In the genomic region with DNA sequence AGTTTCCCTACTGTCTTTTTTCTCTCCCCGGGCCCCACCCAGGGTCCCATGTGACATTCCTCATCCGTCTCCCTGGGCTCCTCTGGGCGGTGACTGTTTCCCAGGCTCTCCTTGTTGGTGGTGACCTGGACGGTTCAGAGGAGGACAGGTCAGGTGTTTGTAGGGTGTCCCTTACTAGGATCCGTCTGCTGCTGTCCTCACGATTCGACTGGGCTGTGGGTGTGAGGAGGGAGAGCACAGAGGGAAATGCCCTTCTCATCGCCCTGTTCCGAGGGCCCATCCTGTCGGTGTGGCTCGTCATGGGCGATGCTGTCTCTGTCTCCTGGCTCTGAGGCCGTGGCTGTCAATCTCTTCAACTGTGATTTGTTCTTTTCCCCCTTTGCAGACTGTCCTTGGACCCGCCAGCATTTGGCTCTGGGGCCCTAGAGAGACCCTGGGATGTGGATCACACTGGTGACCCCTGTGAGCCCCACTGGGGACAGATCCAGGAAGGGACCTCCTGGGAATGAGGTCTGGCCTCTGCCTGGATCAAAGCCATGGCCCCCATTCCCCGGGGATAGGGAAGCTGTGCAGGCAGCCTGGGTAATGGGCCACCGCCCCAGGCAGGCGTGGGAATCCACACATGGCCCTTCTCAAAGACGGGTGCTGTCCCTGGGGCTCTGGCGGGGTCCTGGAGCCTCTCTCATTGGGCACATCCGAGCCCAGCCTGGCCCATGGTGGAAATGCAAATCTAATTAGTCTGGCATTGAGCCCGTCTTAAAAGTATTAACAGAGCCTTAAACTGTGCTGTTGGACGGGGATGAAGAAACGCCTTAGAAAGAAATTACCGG, we compare ENCODE assay signal across 1 cellular context.
TF ChIP-seq lines count a peak whose summit lies in the region.

No MANE protein-coding gene starts in this region.

TF ChIP-seq in H1, 55 proteins besides CTCF, POLR2A, EP300 and RAD21:
- TF ChIP-seq CHD1 (IDR thresholded peaks at IDR 0.05; ENCODE audit: low read depth, low read length), result no peak
- no peak for TF ChIP-seq YY1 (IDR thresholded peaks at IDR 0.05; ENCODE audit: low read depth, low read length)
- TF ChIP-seq, protein P1, sequence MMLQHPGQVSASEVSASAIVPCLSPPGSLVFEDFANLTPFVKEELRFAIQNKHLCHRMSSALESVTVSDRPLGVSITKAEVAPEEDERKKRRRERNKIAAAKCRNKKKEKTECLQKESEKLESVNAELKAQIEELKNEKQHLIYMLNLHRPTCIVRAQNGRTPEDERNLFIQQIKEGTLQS (IDR thresholded peaks at IDR 0.05; ENCODE audit: insufficient read depth, low read depth, low read length), result no peak
- TF ChIP-seq CBX8 (IDR thresholded peaks at IDR 0.05; ENCODE audit: borderline replicate concordance, low read depth, low read length), result no peak
- TF ChIP-seq FOSL1 (IDR thresholded peaks at IDR 0.05; ENCODE audit: insufficient read depth, low read depth, low read length), result no peak
- no peak for TF ChIP-seq SIX5 (IDR thresholded peaks at IDR 0.05; ENCODE audit: low read depth, low read length)
- no peak for TF ChIP-seq EZH2 (IDR thresholded peaks at IDR 0.05; ENCODE audit: low read depth, low read length, severe bottlenecking)
- TF ChIP-seq KDM1A (IDR thresholded peaks at IDR 0.05; ENCODE audit: borderline replicate concordance, low read length), result no peak
- TF ChIP-seq KDM5A (IDR thresholded peaks at IDR 0.05; ENCODE audit: low read length), result no peak
- no peak for TF ChIP-seq POLR2AphosphoS5 (IDR thresholded peaks at IDR 0.05; ENCODE audit: low read depth, low read length)
- no peak for TF ChIP-seq SP1 (IDR thresholded peaks at IDR 0.05; ENCODE audit: low read depth, low read length)
- no peak for TF ChIP-seq SRF (IDR thresholded peaks at IDR 0.05; ENCODE audit: low read depth, low read length)
- no peak for TF ChIP-seq BRCA1 (IDR thresholded peaks at IDR 0.05; ENCODE audit: low read depth, low read length)
- no peak for TF ChIP-seq SUZ12 (IDR thresholded peaks at IDR 0.05; ENCODE audit: low read length)
- no peak for TF ChIP-seq TAF7 (optimal IDR thresholded peaks at IDR 0.05; ENCODE audit: borderline replicate concordance, low read depth, low read length)
- no peak for TF ChIP-seq TAF1 (IDR thresholded peaks at IDR 0.05; ENCODE audit: low read depth, low read length)
- TF ChIP-seq KDM4A (IDR thresholded peaks at IDR 0.05; ENCODE audit: low read depth, low read length, severe bottlenecking), result no peak
